Comparison of ENCODE assay signal across 10 cellular contexts in genomic region chr14:34496007-34496678, GRCh38. TPM values are rescaled to one million over a fixed set of nuclear protein-coding genes. Genes with fewer than 3 reads are reported as not detected.
DNase-seq lines count a peak whose midpoint lies in the region; ATAC-seq, FAIRE-seq and TF ChIP-seq lines count a peak whose summit lies in the region.
"Had no signal": no experiment of that assay in that cellular context is flagged by ENCODE, and none has a peak within 500 bp of the region (broad histone marks: within the 10 kb centered on the region; RNA-seq: fewer than 3 reads in every experiment).

No MANE protein-coding gene starts in this region.

- dilution Hi-C loops in keratinocyte (cut with MboI; ENCODE audit: extremely low pct_ligation_motif_present, low sequenced_read_pairs) = no loop called here

- H3K36me3 ChIP-seq in breast epithelium (no peaks in the 10 kb centered on the region), keratinocyte (ENCODE audit: control insufficient read depth in 2 of 2, extremely low read depth in 1 of 2, insufficient read depth in 2 of 2, low read length in 2 of 2) (no peaks in the 10 kb centered on the region)

- H3K4me3 ChIP-seq in breast epithelium (no peak overlapping the region), keratinocyte (ENCODE audit: control insufficient read depth in 2 of 3, extremely low read depth in 1 of 3, insufficient read depth in 2 of 3, low read depth in 1 of 3, low read length in 3 of 3) (no peak overlapping the region)

- H3K36me3 Mint-ChIP-seq in Calu3 (ENCODE audit: insufficient read depth, unreplicated experiment) = peaks cover 12% of the 10 kb centered on the region
- no peaks in the 10 kb centered on the region for H3K36me3 Mint-ChIP-seq in activated naive CD4-positive, alpha-beta T cell treated with anti-CD3 and anti-CD28 coated beads for 36 hours (ENCODE audit: low read depth)

- H3K9me3 Mint-ChIP-seq in Calu3 (ENCODE audit: low read depth, unreplicated experiment) = no peaks in the 10 kb centered on the region
- no peaks in the 10 kb centered on the region for H3K9me3 Mint-ChIP-seq in activated naive CD4-positive, alpha-beta T cell treated with anti-CD3 and anti-CD28 coated beads for 36 hours

- no peaks in the 10 kb centered on the region for H3K9me1 ChIP-seq in keratinocyte (ENCODE audit: control insufficient read depth, extremely low read depth, insufficient read depth, low read length)

- ATAC-seq in sciatic nerve = peak; percentile 54
- ATAC-seq in HG03342 (IDR thresholded peaks at IDR 0.05; ENCODE audit: unreplicated experiment) = no peak

- BruUV-seq in Calu3 (replicated peaks; lab: Mats Ljungman, UMichigan) = no TSS peak

- no peak overlapping the region for H3K4me3 Mint-ChIP-seq in Calu3 (ENCODE audit: low read depth, unreplicated experiment)
- H3K4me3 Mint-ChIP-seq in activated naive CD4-positive, alpha-beta T cell treated with anti-CD3 and anti-CD28 coated beads for 36 hours = no peak overlapping the region
- H3K4me3 Mint-ChIP-seq: B cell had no signal

- no peaks in the 10 kb centered on the region for H3K27me3 Mint-ChIP-seq in Calu3 (ENCODE audit: unreplicated experiment)
- no peaks in the 10 kb centered on the region for H3K27me3 Mint-ChIP-seq in activated naive CD4-positive, alpha-beta T cell treated with anti-CD3 and anti-CD28 coated beads for 36 hours (ENCODE audit: low read depth)

- peak overlapping the region; percentile 87 to 94 for H3K27ac ChIP-seq in breast epithelium
- peak overlapping the region; percentile 92 for H3K27ac ChIP-seq in keratinocyte (ENCODE audit: control insufficient read depth, insufficient read depth, low read length)

- H3K9ac ChIP-seq in keratinocyte (ENCODE audit: control insufficient read depth, extremely low read depth, insufficient read depth, low read length) = no peak overlapping the region

- H2AFZ ChIP-seq in keratinocyte (ENCODE audit: control insufficient read depth, low read length) = no peak overlapping the region

- intact Hi-C loops in Calu3 (cut with micrococcal nuclease; ENCODE audit: unreplicated experiment) (loop anchor here (5.0 kb wide), 3 partner anchors 34 to 654 kb away; partner anchors contain the start of gene SPTSSA), breast epithelium (cut with DNase I; ENCODE audit: low total_unique reads) (no loop called here), sciatic nerve (cut with DNase I) (no loop called here)
- intact Hi-C loops in activated naive CD4-positive, alpha-beta T cell treated with anti-CD3 and anti-CD28 coated beads for 36 hours (cut with micrococcal nuclease) = no loop called here

- peaks cover 6 to 8% of the 10 kb centered on the region in 2 donors for H3K4me1 ChIP-seq in breast epithelium
- peaks cover 20% of the 10 kb centered on the region for H3K4me1 ChIP-seq in keratinocyte (ENCODE audit: control insufficient read depth, extremely low read depth, insufficient read depth, low read length)

- H3K9me3 ChIP-seq in breast epithelium (no peaks in the 10 kb centered on the region), keratinocyte (ENCODE audit: control insufficient read depth, low read depth, low read length) (no peaks in the 10 kb centered on the region)

- TF ChIP-seq CTCF in Calu3 (IDR thresholded peaks at IDR 0.05; ENCODE audit: unreplicated experiment) (no peak), breast epithelium (IDR thresholded peaks at IDR 0.05) (no peak), keratinocyte (optimal IDR thresholded peaks at IDR 0.05 in 1 of 3, IDR thresholded peaks at IDR 0.05 in 1 of 3, conservative IDR thresholded peaks at IDR 0.05 in 1 of 3; ENCODE audit: extremely low read depth in 1 of 3, insufficient read depth in 2 of 3, low read length in 3 of 3) (no peak)

- DNase-seq in Calu3 (no peak), breast epithelium (ENCODE audit: low spot score in 2 of 2) (no peak), keratinocyte (ENCODE audit: low read depth, low spot score) (no peak), sciatic nerve (ENCODE audit: low spot score) (no peak), NCI-H1417 treated with DMSO at 0.1 percent for 48 hours (lab: John Stamatoyannopoulos, UW) (no peak), medulla oblongata (ENCODE audit: extremely low spot score) (no peak)
- no peak for DNase-seq in activated naive CD4-positive, alpha-beta T cell treated with anti-CD3 and anti-CD28 coated beads for 36 hours
- DNase-seq: stimulated activated naive CD4-positive, alpha-beta T cell had no signal

- H3K79me2 ChIP-seq in keratinocyte (ENCODE audit: control insufficient read depth, insufficient read depth, low read length) = no peaks in the 10 kb centered on the region

- H3K4me2 ChIP-seq in keratinocyte (ENCODE audit: control insufficient read depth, extremely low read depth, insufficient read depth, low read depth, low read length) = no peak overlapping the region

- H4K20me1 ChIP-seq in keratinocyte (ENCODE audit: control insufficient read depth, extremely low read depth, insufficient read depth, low read length) = no peaks in the 10 kb centered on the region

- CTCF ChIA-PET in Calu3 (lab: Charles Lee) = interaction anchor here (0.6 to 3.4 kb wide), 6 partner anchors 38 to 173 kb away, joined by 3 to 43 read pairs (median 4); no protein-coding TSS in a partner anchor
- CTCF ChIA-PET in activated naive CD4-positive, alpha-beta T cell treated with anti-CD3 and anti-CD28 coated beads for 36 hours (lab: Charles Lee) = interaction anchor here (0.6 kb wide), 1 partner anchor 14 kb away, joined by 3 read pairs; no protein-coding TSS in a partner anchor

- peaks cover 22% of the 10 kb centered on the region for H3K4me1 Mint-ChIP-seq in Calu3 (ENCODE audit: low read depth, unreplicated experiment)
- no peaks in the 10 kb centered on the region for H3K4me1 Mint-ChIP-seq in activated naive CD4-positive, alpha-beta T cell treated with anti-CD3 and anti-CD28 coated beads for 36 hours (ENCODE audit: low read depth)
- H3K4me1 Mint-ChIP-seq: B cell had no signal

- H3K27me3 ChIP-seq in breast epithelium = no peaks in the 10 kb centered on the region
- no peaks in the 10 kb centered on the region for H3K27me3 ChIP-seq in keratinocyte (ENCODE audit: control insufficient read depth, extremely low read depth, insufficient read depth, low read length)

- FAIRE-seq in keratinocyte (lab: Jason Lieb, UNC) = no peak

- no peak for TF ChIP-seq POLR2A in breast epithelium (IDR thresholded peaks at IDR 0.05)

- peak overlapping the region; percentile 99 for H3K27ac Mint-ChIP-seq in Calu3 (ENCODE audit: unreplicated experiment)
- H3K27ac Mint-ChIP-seq in activated naive CD4-positive, alpha-beta T cell treated with anti-CD3 and anti-CD28 coated beads for 36 hours = no peak overlapping the region
- H3K27ac Mint-ChIP-seq: B cell had no signal

RNA-seq across cellular contexts. Expression of gene SPTSSA, which starts 34.1 kb away (rescaled TPM):
- total RNA-seq in Calu3 (2022) (22.0 and 22.4 TPM in 2 replicates), breast epithelium (10 to 100 TPM; 17.1 to 67.0 (median 38.0) TPM), sciatic nerve (18.3 TPM)
- polyA plus RNA-seq in keratinocyte = 34.6 to 43.9 TPM (median 42.3 TPM) in 3 replicates
- polyA plus RNA-seq in keratinocyte (2011; ENCODE audit: low read depth) = 4.9 TPM
- polyA plus RNA-seq in keratinocyte (2011; cell fraction: cytosol; rRNA removed) = 26.0 and 40.6 TPM in 2 replicates
- 13.7 and 19.8 TPM in 2 replicates for polyA plus RNA-seq in keratinocyte (2011; cell fraction: nucleus; rRNA removed)
- polyA plus RNA-seq in keratinocyte (2012; ENCODE audit: low replicate concordance) = 27.3 and 36.3 TPM in 2 replicates
- 15.2 to 19.6 TPM (median 19.6 TPM) in 3 replicates for polyA minus RNA-seq in keratinocyte
- polyA minus RNA-seq in keratinocyte (2011; cell fraction: cytosol; rRNA and poly(A)+ RNA removed) = 23.6 TPM
- 2.3 and 5.3 TPM in 2 replicates for polyA minus RNA-seq in keratinocyte (2011; cell fraction: nucleus; rRNA and poly(A)+ RNA removed)
- total RNA-seq in activated naive CD4-positive, alpha-beta T cell treated with anti-CD3 and anti-CD28 coated beads for 36 hours = 1 to 10 TPM; 5.8 to 6.2 TPM

RNA-seq across cellular contexts. Expression of gene EAPP, which starts 43.4 kb away (rescaled TPM):
- 24.5 and 27.9 TPM in 2 replicates for total RNA-seq in Calu3 (2022)
- 10 to 100 TPM; 43.3 to 81.2 (median 43.8) TPM for total RNA-seq in breast epithelium
- polyA plus RNA-seq in keratinocyte = 23.0 to 45.3 TPM (median 26.7 TPM) in 3 replicates
- polyA plus RNA-seq in keratinocyte (2011; ENCODE audit: low read depth) = 36.8 TPM
- polyA plus RNA-seq in keratinocyte (2011; cell fraction: cytosol; rRNA removed) = 27.7 and 53.9 TPM in 2 replicates
- 19.9 and 29.8 TPM in 2 replicates for polyA plus RNA-seq in keratinocyte (2011; cell fraction: nucleus; rRNA removed)
- 26.9 and 32.8 TPM in 2 replicates for polyA plus RNA-seq in keratinocyte (2012; ENCODE audit: low replicate concordance)
- 5.0 to 21.2 TPM (median 9.2 TPM) in 3 replicates for polyA minus RNA-seq in keratinocyte
- polyA minus RNA-seq in keratinocyte (2011; cell fraction: cytosol; rRNA and poly(A)+ RNA removed) = 16.7 TPM
- 5.8 and 11.2 TPM in 2 replicates for polyA minus RNA-seq in keratinocyte (2011; cell fraction: nucleus; rRNA and poly(A)+ RNA removed)
- total RNA-seq in sciatic nerve = 34.6 TPM
- total RNA-seq in activated naive CD4-positive, alpha-beta T cell treated with anti-CD3 and anti-CD28 coated beads for 36 hours = 10 to 100 TPM; 34.0 to 35.4 TPM
